ENCODE assay signal across 1 cellular context in genomic region chr4:109764785-109765419, GRCh38.
TF ChIP-seq lines count a peak whose summit lies in the region.

No MANE protein-coding gene starts in this region.

TF ChIP-seq in K562, 482 proteins besides CTCF, POLR2A, EP300 and RAD21 (continues in another document):
- TF ChIP-seq ZNF589 (CRISPR knock-in tag; IDR thresholded peaks at IDR 0.05; ENCODE audit: low read depth) = no peak
- TF ChIP-seq MEIS2 (IDR thresholded peaks at IDR 0.05; ENCODE audit: partially characterized antibody) = peak; percentile 80
- TF ChIP-seq TFAP4 (CRISPR knock-in tag; IDR thresholded peaks at IDR 0.05; ENCODE audit: borderline replicate concordance) = no peak
- TF ChIP-seq, protein P1, sequence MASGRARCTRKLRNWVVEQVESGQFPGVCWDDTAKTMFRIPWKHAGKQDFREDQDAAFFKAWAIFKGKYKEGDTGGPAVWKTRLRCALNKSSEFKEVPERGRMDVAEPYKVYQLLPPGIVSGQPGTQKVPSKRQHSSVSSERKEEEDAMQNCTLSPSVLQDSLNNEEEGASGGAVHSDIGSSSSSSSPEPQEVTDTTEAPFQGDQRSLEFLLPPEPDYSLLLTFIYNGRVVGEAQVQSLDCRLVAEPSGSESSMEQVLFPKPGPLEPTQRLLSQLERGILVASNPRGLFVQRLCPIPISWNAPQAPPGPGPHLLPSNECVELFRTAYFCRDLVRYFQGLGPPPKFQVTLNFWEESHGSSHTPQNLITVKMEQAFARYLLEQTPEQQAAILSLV (tag; IDR thresholded peaks at IDR 0.05) = 0 out of 2 replicates have a peak, but pooled peaks have one; percentile 7
- no peak for TF ChIP-seq IFI16 (CRISPR knock-in tag; IDR thresholded peaks at IDR 0.05)
- TF ChIP-seq DDX20 (tag; IDR thresholded peaks at IDR 0.05; ENCODE audit: low read depth) = no peak
- no peak for TF ChIP-seq SRSF9 (IDR thresholded peaks at IDR 0.05; ENCODE audit: borderline replicate concordance, low read depth, low read length)
- TF ChIP-seq NR0B1 (IDR thresholded peaks at IDR 0.05; ENCODE audit: partially characterized antibody) = no peak
- no peak for TF ChIP-seq KLF16 (IDR thresholded peaks at IDR 0.05)
- no peak for TF ChIP-seq U2AF1 (optimal IDR thresholded peaks at IDR 0.05; ENCODE audit: low read depth, low read length)
- TF ChIP-seq THRAP3 (IDR thresholded peaks at IDR 0.05; ENCODE audit: borderline replicate concordance) = no peak
- TF ChIP-seq, protein P2, sequence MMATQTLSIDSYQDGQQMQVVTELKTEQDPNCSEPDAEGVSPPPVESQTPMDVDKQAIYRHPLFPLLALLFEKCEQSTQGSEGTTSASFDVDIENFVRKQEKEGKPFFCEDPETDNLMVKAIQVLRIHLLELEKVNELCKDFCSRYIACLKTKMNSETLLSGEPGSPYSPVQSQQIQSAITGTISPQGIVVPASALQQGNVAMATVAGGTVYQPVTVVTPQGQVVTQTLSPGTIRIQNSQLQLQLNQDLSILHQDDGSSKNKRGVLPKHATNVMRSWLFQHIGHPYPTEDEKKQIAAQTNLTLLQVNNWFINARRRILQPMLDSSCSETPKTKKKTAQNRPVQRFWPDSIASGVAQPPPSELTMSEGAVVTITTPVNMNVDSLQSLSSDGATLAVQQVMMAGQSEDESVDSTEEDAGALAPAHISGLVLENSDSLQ (IDR thresholded peaks at IDR 0.05) = peak; percentile 53; the same call in 1 of the 2 replicates
- TF ChIP-seq, protein P3, sequence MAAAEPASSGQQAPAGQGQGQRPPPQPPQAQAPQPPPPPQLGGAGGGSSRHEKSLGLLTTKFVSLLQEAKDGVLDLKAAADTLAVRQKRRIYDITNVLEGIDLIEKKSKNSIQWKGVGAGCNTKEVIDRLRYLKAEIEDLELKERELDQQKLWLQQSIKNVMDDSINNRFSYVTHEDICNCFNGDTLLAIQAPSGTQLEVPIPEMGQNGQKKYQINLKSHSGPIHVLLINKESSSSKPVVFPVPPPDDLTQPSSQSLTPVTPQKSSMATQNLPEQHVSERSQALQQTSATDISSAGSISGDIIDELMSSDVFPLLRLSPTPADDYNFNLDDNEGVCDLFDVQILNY (CRISPR knock-in tag; IDR thresholded peaks at IDR 0.05) = no peak
- TF ChIP-seq EHMT2 (IDR thresholded peaks at IDR 0.05) = 0 out of 2 replicates have a peak, but pooled peaks have one; percentile 18
- no peak for TF ChIP-seq SPI1 (IDR thresholded peaks at IDR 0.05; ENCODE audit: borderline replicate concordance, low read depth, low read length)
- no peak for TF ChIP-seq ZFP36 (IDR thresholded peaks at IDR 0.05; ENCODE audit: low read depth, low read length, partially characterized antibody)
- no peak for TF ChIP-seq MTF1 (CRISPR knock-in tag; IDR thresholded peaks at IDR 0.05; ENCODE audit: borderline replicate concordance)
- peak; percentile 37; the same call in 1 of the 2 replicates for TF ChIP-seq TAL1 (IDR thresholded peaks at IDR 0.05)
- TF ChIP-seq GATA2 (CRISPR knock-in tag; IDR thresholded peaks at IDR 0.05) = 0 out of 2 replicates have a peak, but pooled peaks have one; percentile 26
- TF ChIP-seq ZNF253 (CRISPR knock-in tag; conservative IDR thresholded peaks at IDR 0.05) = no peak
- TF ChIP-seq MCM2 (IDR thresholded peaks at IDR 0.05; ENCODE audit: low read depth) = no peak
- TF ChIP-seq, protein P4, sequence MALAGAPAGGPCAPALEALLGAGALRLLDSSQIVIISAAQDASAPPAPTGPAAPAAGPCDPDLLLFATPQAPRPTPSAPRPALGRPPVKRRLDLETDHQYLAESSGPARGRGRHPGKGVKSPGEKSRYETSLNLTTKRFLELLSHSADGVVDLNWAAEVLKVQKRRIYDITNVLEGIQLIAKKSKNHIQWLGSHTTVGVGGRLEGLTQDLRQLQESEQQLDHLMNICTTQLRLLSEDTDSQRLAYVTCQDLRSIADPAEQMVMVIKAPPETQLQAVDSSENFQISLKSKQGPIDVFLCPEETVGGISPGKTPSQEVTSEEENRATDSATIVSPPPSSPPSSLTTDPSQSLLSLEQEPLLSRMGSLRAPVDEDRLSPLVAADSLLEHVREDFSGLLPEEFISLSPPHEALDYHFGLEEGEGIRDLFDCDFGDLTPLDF (CRISPR knock-in tag; IDR thresholded peaks at IDR 0.05) = no peak
- TF ChIP-seq CEBPG (CRISPR knock-in tag; IDR thresholded peaks at IDR 0.05) = peak; percentile 65; the same call in 1 of the 2 replicates
- TF ChIP-seq CEBPG (tag; conservative IDR thresholded peaks at IDR 0.05 in 1 of 2, IDR thresholded peaks at IDR 0.05 in 1 of 2) = 0 out of 4 replicates have a peak, but pooled peaks of 1 of the 2 experiments have one; percentile 33
- no peak for TF ChIP-seq MAZ (CRISPR knock-in tag; conservative IDR thresholded peaks at IDR 0.05 in 1 of 2, IDR thresholded peaks at IDR 0.05 in 1 of 2)
- TF ChIP-seq, protein P5, sequence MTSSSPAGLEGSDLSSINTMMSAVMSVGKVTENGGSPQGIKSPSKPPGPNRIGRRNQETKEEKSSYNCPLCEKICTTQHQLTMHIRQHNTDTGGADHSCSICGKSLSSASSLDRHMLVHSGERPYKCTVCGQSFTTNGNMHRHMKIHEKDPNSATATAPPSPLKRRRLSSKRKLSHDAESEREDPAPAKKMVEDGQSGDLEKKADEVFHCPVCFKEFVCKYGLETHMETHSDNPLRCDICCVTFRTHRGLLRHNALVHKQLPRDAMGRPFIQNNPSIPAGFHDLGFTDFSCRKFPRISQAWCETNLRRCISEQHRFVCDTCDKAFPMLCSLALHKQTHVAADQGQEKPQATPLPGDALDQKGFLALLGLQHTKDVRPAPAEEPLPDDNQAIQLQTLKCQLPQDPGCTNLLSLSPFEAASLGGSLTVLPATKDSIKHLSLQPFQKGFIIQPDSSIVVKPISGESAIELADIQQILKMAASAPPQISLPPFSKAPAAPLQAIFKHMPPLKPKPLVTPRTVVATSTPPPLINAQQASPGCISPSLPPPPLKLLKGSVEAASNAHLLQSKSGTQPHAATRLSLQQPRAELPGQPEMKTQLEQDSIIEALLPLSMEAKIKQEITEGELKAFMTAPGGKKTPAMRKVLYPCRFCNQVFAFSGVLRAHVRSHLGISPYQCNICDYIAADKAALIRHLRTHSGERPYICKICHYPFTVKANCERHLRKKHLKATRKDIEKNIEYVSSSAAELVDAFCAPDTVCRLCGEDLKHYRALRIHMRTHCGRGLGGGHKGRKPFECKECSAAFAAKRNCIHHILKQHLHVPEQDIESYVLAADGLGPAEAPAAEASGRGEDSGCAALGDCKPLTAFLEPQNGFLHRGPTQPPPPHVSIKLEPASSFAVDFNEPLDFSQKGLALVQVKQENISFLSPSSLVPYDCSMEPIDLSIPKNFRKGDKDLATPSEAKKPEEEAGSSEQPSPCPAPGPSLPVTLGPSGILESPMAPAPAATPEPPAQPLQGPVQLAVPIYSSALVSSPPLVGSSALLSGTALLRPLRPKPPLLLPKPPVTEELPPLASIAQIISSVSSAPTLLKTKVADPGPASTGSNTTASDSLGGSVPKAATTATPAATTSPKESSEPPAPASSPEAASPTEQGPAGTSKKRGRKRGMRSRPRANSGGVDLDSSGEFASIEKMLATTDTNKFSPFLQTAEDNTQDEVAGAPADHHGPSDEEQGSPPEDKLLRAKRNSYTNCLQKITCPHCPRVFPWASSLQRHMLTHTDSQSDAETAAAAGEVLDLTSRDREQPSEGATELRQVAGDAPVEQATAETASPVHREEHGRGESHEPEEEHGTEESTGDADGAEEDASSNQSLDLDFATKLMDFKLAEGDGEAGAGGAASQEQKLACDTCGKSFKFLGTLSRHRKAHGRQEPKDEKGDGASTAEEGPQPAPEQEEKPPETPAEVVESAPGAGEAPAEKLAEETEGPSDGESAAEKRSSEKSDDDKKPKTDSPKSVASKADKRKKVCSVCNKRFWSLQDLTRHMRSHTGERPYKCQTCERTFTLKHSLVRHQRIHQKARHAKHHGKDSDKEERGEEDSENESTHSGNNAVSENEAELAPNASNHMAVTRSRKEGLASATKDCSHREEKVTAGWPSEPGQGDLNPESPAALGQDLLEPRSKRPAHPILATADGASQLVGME (CRISPR knock-in tag; IDR thresholded peaks at IDR 0.05) = no peak
- no peak for TF ChIP-seq ZMIZ1 (IDR thresholded peaks at IDR 0.05; ENCODE audit: low read depth in 2 of 2, low read length in 2 of 2)
- TF ChIP-seq TEAD4 (IDR thresholded peaks at IDR 0.05; ENCODE audit: low read length) = no peak
- TF ChIP-seq TEAD4 (CRISPR knock-in tag; IDR thresholded peaks at IDR 0.05; ENCODE audit: borderline replicate concordance) = no peak
- TF ChIP-seq SIN3A (IDR thresholded peaks at IDR 0.05; ENCODE audit: borderline replicate concordance in 2 of 2, control insufficient read depth in 1 of 2, low read depth in 2 of 2, low read length in 2 of 2) = no peak
- peak; percentile 67 for TF ChIP-seq TCF3 (CRISPR knock-in tag; IDR thresholded peaks at IDR 0.05)
- TF ChIP-seq SRSF3 (IDR thresholded peaks at IDR 0.05; ENCODE audit: insufficient read depth, low read length) = no peak
- TF ChIP-seq NR1H2 (CRISPR knock-in tag; IDR thresholded peaks at IDR 0.05) = no peak
- TF ChIP-seq CBFA2T3 (IDR thresholded peaks at IDR 0.05) = peak; percentile 47; the same call in 1 of the 2 replicates
- TF ChIP-seq ARID1B (IDR thresholded peaks at IDR 0.05) = peak; percentile 54
- TF ChIP-seq EGR1 (conservative IDR thresholded peaks at IDR 0.05) = no peak
- no peak for TF ChIP-seq SMAD1 (IDR thresholded peaks at IDR 0.05; ENCODE audit: low read depth, low read length, partially characterized antibody)
- no peak for TF ChIP-seq RFX5 (IDR thresholded peaks at IDR 0.05; ENCODE audit: low read depth, low read length)
- TF ChIP-seq SMARCA4 (IDR thresholded peaks at IDR 0.05) = peak; percentile 51; the same call in 1 of the 2 replicates
- TF ChIP-seq, protein P6, sequence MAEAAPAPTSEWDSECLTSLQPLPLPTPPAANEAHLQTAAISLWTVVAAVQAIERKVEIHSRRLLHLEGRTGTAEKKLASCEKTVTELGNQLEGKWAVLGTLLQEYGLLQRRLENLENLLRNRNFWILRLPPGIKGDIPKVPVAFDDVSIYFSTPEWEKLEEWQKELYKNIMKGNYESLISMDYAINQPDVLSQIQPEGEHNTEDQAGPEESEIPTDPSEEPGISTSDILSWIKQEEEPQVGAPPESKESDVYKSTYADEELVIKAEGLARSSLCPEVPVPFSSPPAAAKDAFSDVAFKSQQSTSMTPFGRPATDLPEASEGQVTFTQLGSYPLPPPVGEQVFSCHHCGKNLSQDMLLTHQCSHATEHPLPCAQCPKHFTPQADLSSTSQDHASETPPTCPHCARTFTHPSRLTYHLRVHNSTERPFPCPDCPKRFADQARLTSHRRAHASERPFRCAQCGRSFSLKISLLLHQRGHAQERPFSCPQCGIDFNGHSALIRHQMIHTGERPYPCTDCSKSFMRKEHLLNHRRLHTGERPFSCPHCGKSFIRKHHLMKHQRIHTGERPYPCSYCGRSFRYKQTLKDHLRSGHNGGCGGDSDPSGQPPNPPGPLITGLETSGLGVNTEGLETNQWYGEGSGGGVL (CRISPR knock-in tag; IDR thresholded peaks at IDR 0.05) = no peak
- no peak for TF ChIP-seq ZNF75A (CRISPR knock-in tag; IDR thresholded peaks at IDR 0.05)
- TF ChIP-seq MCM7 (IDR thresholded peaks at IDR 0.05) = no peak
- TF ChIP-seq ZNF586 (CRISPR knock-in tag; conservative IDR thresholded peaks at IDR 0.05) = no peak
- TF ChIP-seq ZNF551 (CRISPR knock-in tag; IDR thresholded peaks at IDR 0.05) = no peak
- 0 out of 4 replicates have a peak, but pooled peaks of 1 of the 2 experiments have one; percentile 21 for TF ChIP-seq ARNT (IDR thresholded peaks at IDR 0.05)
